Comparison of ENCODE assay signal across 9 cellular contexts in the genomic region with DNA sequence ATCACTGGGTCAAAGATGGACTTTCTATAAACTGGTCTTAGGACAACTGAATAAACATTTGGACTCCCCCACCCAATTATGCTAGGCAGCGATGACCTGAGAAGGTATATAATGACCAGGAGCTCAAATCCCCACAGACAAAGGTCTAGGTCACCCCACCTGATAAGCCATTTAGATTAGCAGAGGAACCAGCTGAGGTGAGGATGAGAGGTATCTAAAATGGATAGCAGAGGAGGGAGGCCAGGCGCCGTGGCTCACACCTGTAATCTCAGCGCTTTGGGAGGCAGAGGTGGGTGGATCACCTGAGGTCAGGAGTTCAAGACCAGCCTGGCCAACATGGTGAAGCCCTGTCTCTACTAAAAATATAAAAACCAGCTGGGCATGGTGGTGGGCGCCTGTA. TPM values are rescaled to one million over a fixed set of nuclear protein-coding genes. Genes with fewer than 3 reads are reported as not detected.
"Had no signal": no experiment of that assay in that cellular context is flagged by ENCODE, and none has a peak within 500 bp of the region (broad histone marks: within the 10 kb centered on the region; RNA-seq: fewer than 3 reads in every experiment).

No MANE protein-coding gene starts in this region.

- H3K9me3 ChIP-seq: HAP-1 had no signal

- H3K27ac ChIP-seq: GM23248 had no signal

- DNase-seq: GM23248, GOT3, H7, HFFc6, IMR-90 had no signal

- H3K4me1 ChIP-seq: HAP-1 had no signal

- H3K4me3 ChIP-seq: GM23248, HAP-1, K562 had no signal

- H3K9ac ChIP-seq: GM23248 had no signal

- H2AFZ ChIP-seq: GM23248 had no signal

- ATAC-seq: HCT116, K562 had no signal

RNA-seq across cellular contexts. Expression of a gene that starts 51.5 kb away (rescaled TPM):
- total RNA-seq: GM23248, H4, HFFc6, IMR-90 had no signal
- polyA plus RNA-seq: GM23248, IMR-90 had no signal
